In the genomic region with DNA sequence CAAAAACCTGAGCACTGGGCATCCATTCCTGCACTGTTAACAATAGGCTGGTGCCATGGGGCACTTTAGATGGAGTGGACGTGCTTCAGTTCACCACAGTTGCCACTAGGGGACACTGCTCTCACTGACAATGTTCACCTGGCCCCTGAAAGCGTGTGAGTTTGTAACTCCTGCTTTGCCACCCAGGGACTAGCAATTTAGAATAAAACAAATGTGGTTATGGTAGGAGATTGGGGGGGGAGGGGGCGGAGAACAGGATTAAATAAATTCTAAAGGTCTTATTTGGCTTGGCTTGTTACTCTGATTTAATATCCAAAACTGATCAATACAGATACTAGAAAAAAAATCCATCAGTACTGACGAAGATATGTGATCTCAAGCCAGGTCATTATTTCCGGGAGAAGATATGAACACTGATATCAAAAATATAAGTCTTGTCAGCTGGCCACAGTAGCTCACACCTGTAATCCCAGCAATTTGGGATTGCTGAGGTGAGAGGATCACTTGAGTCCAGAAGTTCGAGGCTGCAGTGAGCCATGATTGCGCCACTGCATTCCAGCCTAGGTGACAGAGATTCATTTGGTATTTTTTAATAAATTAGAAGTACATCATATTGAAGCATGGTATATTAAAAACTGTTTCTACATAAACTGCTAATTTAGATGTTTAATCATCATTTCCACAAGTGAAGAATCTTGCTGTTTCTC, we compare ENCODE assay signal across 1 cellular context.
TF ChIP-seq lines count a peak whose summit lies in the region.

No MANE protein-coding gene starts in this region.

TF ChIP-seq in K562, 482 proteins besides CTCF, POLR2A, EP300 and RAD21 (continued from another document):
- 0 out of 2 replicates have a peak, but pooled peaks have one; percentile 48 for TF ChIP-seq MYC (IDR thresholded peaks at IDR 0.05; ENCODE audit: low read depth, low read length)
- TF ChIP-seq MYC (CRISPR knock-in tag; IDR thresholded peaks at IDR 0.05; ENCODE audit: borderline replicate concordance, low read depth) = no peak
- TF ChIP-seq NR2C2 (CRISPR knock-in tag; IDR thresholded peaks at IDR 0.05) = no peak
- no peak for TF ChIP-seq NR2C2 (tag; IDR thresholded peaks at IDR 0.05)
- TF ChIP-seq CBX3 (IDR thresholded peaks at IDR 0.05; ENCODE audit: borderline replicate concordance in 1 of 2, low read length in 2 of 2) = no peak
- TF ChIP-seq, protein P1, sequence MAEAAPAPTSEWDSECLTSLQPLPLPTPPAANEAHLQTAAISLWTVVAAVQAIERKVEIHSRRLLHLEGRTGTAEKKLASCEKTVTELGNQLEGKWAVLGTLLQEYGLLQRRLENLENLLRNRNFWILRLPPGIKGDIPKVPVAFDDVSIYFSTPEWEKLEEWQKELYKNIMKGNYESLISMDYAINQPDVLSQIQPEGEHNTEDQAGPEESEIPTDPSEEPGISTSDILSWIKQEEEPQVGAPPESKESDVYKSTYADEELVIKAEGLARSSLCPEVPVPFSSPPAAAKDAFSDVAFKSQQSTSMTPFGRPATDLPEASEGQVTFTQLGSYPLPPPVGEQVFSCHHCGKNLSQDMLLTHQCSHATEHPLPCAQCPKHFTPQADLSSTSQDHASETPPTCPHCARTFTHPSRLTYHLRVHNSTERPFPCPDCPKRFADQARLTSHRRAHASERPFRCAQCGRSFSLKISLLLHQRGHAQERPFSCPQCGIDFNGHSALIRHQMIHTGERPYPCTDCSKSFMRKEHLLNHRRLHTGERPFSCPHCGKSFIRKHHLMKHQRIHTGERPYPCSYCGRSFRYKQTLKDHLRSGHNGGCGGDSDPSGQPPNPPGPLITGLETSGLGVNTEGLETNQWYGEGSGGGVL (CRISPR knock-in tag; IDR thresholded peaks at IDR 0.05) = no peak
- TF ChIP-seq, protein P2, sequence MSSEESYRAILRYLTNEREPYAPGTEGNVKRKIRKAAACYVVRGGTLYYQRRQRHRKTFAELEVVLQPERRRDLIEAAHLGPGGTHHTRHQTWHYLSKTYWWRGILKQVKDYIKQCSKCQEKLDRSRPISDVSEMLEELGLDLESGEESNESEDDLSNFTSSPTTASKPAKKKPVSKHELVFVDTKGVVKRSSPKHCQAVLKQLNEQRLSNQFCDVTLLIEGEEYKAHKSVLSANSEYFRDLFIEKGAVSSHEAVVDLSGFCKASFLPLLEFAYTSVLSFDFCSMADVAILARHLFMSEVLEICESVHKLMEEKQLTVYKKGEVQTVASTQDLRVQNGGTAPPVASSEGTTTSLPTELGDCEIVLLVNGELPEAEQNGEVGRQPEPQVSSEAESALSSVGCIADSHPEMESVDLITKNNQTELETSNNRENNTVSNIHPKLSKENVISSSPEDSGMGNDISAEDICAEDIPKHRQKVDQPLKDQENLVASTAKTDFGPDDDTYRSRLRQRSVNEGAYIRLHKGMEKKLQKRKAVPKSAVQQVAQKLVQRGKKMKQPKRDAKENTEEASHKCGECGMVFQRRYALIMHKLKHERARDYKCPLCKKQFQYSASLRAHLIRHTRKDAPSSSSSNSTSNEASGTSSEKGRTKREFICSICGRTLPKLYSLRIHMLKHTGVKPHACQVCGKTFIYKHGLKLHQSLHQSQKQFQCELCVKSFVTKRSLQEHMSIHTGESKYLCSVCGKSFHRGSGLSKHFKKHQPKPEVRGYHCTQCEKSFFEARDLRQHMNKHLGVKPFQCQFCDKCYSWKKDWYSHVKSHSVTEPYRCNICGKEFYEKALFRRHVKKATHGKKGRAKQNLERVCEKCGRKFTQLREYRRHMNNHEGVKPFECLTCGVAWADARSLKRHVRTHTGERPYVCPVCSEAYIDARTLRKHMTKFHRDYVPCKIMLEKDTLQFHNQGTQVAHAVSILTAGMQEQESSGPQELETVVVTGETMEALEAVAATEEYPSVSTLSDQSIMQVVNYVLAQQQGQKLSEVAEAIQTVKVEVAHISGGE (CRISPR knock-in tag; IDR thresholded peaks at IDR 0.05) = no peak
- peak in 1 of 2 experiments; percentile 40; a peak in 1 of 4 replicates for TF ChIP-seq MAZ (CRISPR knock-in tag; conservative IDR thresholded peaks at IDR 0.05 in 1 of 2, IDR thresholded peaks at IDR 0.05 in 1 of 2)
- TF ChIP-seq, protein P3, sequence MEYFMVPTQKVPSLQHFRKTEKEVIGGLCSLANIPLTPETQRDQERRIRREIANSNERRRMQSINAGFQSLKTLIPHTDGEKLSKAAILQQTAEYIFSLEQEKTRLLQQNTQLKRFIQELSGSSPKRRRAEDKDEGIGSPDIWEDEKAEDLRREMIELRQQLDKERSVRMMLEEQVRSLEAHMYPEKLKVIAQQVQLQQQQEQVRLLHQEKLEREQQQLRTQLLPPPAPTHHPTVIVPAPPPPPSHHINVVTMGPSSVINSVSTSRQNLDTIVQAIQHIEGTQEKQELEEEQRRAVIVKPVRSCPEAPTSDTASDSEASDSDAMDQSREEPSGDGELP (CRISPR knock-in tag; IDR thresholded peaks at IDR 0.05; ENCODE audit: borderline replicate concordance) = no peak
- peak; percentile 87 for TF ChIP-seq SMC3 (conservative IDR thresholded peaks at IDR 0.05; ENCODE audit: insufficient read depth, low read depth, low read length)
- TF ChIP-seq, protein P4, sequence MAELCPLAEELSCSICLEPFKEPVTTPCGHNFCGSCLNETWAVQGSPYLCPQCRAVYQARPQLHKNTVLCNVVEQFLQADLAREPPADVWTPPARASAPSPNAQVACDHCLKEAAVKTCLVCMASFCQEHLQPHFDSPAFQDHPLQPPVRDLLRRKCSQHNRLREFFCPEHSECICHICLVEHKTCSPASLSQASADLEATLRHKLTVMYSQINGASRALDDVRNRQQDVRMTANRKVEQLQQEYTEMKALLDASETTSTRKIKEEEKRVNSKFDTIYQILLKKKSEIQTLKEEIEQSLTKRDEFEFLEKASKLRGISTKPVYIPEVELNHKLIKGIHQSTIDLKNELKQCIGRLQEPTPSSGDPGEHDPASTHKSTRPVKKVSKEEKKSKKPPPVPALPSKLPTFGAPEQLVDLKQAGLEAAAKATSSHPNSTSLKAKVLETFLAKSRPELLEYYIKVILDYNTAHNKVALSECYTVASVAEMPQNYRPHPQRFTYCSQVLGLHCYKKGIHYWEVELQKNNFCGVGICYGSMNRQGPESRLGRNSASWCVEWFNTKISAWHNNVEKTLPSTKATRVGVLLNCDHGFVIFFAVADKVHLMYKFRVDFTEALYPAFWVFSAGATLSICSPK (IDR thresholded peaks at IDR 0.05; ENCODE audit: borderline replicate concordance) = no peak
- TF ChIP-seq CC2D1A (IDR thresholded peaks at IDR 0.05) = peak; percentile 49; the same call in 1 of the 2 replicates
- peak; percentile 25; the same call in 1 of the 2 replicates for TF ChIP-seq BHLHE40 (IDR thresholded peaks at IDR 0.05; ENCODE audit: low read length)
- TF ChIP-seq, protein P5, sequence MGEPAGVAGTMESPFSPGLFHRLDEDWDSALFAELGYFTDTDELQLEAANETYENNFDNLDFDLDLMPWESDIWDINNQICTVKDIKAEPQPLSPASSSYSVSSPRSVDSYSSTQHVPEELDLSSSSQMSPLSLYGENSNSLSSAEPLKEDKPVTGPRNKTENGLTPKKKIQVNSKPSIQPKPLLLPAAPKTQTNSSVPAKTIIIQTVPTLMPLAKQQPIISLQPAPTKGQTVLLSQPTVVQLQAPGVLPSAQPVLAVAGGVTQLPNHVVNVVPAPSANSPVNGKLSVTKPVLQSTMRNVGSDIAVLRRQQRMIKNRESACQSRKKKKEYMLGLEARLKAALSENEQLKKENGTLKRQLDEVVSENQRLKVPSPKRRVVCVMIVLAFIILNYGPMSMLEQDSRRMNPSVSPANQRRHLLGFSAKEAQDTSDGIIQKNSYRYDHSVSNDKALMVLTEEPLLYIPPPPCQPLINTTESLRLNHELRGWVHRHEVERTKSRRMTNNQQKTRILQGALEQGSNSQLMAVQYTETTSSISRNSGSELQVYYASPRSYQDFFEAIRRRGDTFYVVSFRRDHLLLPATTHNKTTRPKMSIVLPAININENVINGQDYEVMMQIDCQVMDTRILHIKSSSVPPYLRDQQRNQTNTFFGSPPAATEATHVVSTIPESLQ (CRISPR knock-in tag; IDR thresholded peaks at IDR 0.05) = no peak
- TF ChIP-seq TEAD4 (IDR thresholded peaks at IDR 0.05; ENCODE audit: low read length) = peak; percentile 13; the same call in 1 of the 2 replicates
- TF ChIP-seq TEAD4 (CRISPR knock-in tag; IDR thresholded peaks at IDR 0.05; ENCODE audit: borderline replicate concordance) = no peak
- TF ChIP-seq PTBP1 (IDR thresholded peaks at IDR 0.05; ENCODE audit: low read depth, low read length) = no peak
- TF ChIP-seq, protein P6, sequence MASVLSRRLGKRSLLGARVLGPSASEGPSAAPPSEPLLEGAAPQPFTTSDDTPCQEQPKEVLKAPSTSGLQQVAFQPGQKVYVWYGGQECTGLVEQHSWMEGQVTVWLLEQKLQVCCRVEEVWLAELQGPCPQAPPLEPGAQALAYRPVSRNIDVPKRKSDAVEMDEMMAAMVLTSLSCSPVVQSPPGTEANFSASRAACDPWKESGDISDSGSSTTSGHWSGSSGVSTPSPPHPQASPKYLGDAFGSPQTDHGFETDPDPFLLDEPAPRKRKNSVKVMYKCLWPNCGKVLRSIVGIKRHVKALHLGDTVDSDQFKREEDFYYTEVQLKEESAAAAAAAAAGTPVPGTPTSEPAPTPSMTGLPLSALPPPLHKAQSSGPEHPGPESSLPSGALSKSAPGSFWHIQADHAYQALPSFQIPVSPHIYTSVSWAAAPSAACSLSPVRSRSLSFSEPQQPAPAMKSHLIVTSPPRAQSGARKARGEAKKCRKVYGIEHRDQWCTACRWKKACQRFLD (CRISPR knock-in tag; IDR thresholded peaks at IDR 0.05) = no peak
- no peak for TF ChIP-seq COPS2 (conservative IDR thresholded peaks at IDR 0.05)
- TF ChIP-seq C11orf30 (IDR thresholded peaks at IDR 0.05; ENCODE audit: low read depth) = no peak
